2 cellular contexts compared by ENCODE assay signal in the genomic region with DNA sequence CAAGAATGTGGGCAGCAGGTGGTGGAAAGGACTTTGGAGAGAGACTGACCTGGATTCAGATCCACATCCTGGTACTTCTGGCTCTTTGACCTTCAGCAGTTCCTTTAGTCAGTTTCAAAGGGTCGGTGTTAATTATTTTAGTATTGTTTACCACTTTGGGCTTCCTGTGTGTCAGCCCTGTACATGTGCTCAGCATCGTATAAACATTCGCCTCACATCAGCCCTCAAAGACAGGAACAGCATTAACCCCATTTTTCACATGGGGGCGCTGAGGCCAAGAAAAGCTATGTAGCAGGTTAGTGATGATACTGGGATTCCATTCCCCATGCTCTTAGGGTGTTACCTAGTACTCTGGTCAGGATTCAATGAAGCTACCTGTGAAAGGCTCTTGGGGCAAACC.
TF ChIP-seq lines count a peak whose summit lies in the region.

No MANE protein-coding gene starts in this region.

TF ChIP-seq in IMR-90, 13 proteins besides CTCF, POLR2A, EP300 and RAD21:
- TF ChIP-seq FOS (IDR thresholded peaks at IDR 0.05; ENCODE audit: low read depth, low read length), result no peak
- no peak for TF ChIP-seq CEBPB (IDR thresholded peaks at IDR 0.05; ENCODE audit: low read depth, low read length)
- no peak for TF ChIP-seq MXI1 (IDR thresholded peaks at IDR 0.05; ENCODE audit: borderline replicate concordance, low read depth, low read length)
- TF ChIP-seq SMC3 (IDR thresholded peaks at IDR 0.05; ENCODE audit: low read depth, low read length), result no peak
- TF ChIP-seq BHLHE40 (IDR thresholded peaks at IDR 0.05; ENCODE audit: low read depth, low read length), result no peak
- no peak for TF ChIP-seq NFE2L2 (IDR thresholded peaks at IDR 0.05; ENCODE audit: low read depth, low read length)

TF ChIP-seq in HepG2, 621 proteins besides CTCF, POLR2A, EP300 and RAD21:
- TF ChIP-seq ZBTB4 (CRISPR knock-in tag; IDR thresholded peaks at IDR 0.05; ENCODE audit: borderline replicate concordance), result no peak
- no peak for TF ChIP-seq ZNF770 (CRISPR knock-in tag; IDR thresholded peaks at IDR 0.05)
- peak; percentile 73 for TF ChIP-seq SMC3 (IDR thresholded peaks at IDR 0.05; ENCODE audit: low read length)
- no peak for TF ChIP-seq ZNF607 (CRISPR knock-in tag; IDR thresholded peaks at IDR 0.05; ENCODE audit: borderline replicate concordance)
- peak; percentile 76 for TF ChIP-seq STAG1 (CRISPR knock-in tag; IDR thresholded peaks at IDR 0.05)
- TF ChIP-seq ZNF780A (CRISPR knock-in tag; IDR thresholded peaks at IDR 0.05), result no peak
- TF ChIP-seq NCOR1 (IDR thresholded peaks at IDR 0.05; ENCODE audit: borderline replicate concordance, low read length), result no peak
- no peak for TF ChIP-seq MAFG (CRISPR knock-in tag; IDR thresholded peaks at IDR 0.05)
- TF ChIP-seq PAX8 (CRISPR knock-in tag; IDR thresholded peaks at IDR 0.05; ENCODE audit: borderline replicate concordance), result no peak
- TF ChIP-seq, protein P1, sequence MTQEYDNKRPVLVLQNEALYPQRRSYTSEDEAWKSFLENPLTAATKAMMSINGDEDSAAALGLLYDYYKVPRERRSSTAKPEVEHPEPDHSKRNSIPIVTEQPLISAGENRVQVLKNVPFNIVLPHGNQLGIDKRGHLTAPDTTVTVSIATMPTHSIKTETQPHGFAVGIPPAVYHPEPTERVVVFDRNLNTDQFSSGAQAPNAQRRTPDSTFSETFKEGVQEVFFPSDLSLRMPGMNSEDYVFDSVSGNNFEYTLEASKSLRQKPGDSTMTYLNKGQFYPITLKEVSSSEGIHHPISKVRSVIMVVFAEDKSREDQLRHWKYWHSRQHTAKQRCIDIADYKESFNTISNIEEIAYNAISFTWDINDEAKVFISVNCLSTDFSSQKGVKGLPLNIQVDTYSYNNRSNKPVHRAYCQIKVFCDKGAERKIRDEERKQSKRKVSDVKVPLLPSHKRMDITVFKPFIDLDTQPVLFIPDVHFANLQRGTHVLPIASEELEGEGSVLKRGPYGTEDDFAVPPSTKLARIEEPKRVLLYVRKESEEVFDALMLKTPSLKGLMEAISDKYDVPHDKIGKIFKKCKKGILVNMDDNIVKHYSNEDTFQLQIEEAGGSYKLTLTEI (CRISPR knock-in tag; conservative IDR thresholded peaks at IDR 0.05), result no peak
- TF ChIP-seq FOXC1 (CRISPR knock-in tag; IDR thresholded peaks at IDR 0.05; ENCODE audit: borderline replicate concordance), result no peak
- no peak for TF ChIP-seq PCBP2 (optimal IDR thresholded peaks at IDR 0.05; ENCODE audit: low read depth, low read length, poor library complexity, severe bottlenecking)
- TF ChIP-seq, protein P2, sequence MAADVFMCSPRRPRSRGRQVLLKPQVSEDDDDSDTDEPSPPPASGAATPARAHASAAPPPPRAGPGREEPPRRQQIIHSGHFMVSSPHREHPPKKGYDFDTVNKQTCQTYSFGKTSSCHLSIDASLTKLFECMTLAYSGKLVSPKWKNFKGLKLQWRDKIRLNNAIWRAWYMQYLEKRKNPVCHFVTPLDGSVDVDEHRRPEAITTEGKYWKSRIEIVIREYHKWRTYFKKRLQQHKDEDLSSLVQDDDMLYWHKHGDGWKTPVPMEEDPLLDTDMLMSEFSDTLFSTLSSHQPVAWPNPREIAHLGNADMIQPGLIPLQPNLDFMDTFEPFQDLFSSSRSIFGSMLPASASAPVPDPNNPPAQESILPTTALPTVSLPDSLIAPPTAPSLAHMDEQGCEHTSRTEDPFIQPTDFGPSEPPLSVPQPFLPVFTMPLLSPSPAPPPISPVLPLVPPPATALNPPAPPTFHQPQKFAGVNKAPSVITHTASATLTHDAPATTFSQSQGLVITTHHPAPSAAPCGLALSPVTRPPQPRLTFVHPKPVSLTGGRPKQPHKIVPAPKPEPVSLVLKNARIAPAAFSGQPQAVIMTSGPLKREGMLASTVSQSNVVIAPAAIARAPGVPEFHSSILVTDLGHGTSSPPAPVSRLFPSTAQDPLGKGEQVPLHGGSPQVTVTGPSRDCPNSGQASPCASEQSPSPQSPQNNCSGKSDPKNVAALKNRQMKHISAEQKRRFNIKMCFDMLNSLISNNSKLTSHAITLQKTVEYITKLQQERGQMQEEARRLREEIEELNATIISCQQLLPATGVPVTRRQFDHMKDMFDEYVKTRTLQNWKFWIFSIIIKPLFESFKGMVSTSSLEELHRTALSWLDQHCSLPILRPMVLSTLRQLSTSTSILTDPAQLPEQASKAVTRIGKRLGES (CRISPR knock-in tag; IDR thresholded peaks at IDR 0.05; ENCODE audit: borderline replicate concordance), result no peak
